Comparison of ENCODE assay signal across 13 cellular contexts in genomic region chr15:30872341-30872748, GRCh38. TPM values are rescaled to one million over a fixed set of nuclear protein-coding genes. Genes with fewer than 3 reads are reported as not detected.
DNase-seq lines count a peak whose midpoint lies in the region; ATAC-seq and TF ChIP-seq lines count a peak whose summit lies in the region.
"Had no signal": no experiment of that assay in that cellular context is flagged by ENCODE, and none has a peak within 500 bp of the region (broad histone marks: within the 10 kb centered on the region; RNA-seq: fewer than 3 reads in every experiment).

No MANE protein-coding gene starts in this region.

- no peak for TF ChIP-seq EP300 in sigmoid colon (IDR thresholded peaks at IDR 0.05)

- TF ChIP-seq POLR2A in sigmoid colon (IDR thresholded peaks at IDR 0.05), result no peak

- H3K27ac Mint-ChIP-seq in activated naive CD8-positive, alpha-beta T cell, result peak overlapping the region; percentile 86
- H3K27ac Mint-ChIP-seq in stimulated activated effector memory CD8-positive, alpha-beta T cell treated with anti-CD3 and anti-CD28 coated beads, Interleukin-12 subunit alpha, Interleukin-12 subunit beta, amount 100 ng/mL, for 72 hours, result no peak overlapping the region
- H3K27ac Mint-ChIP-seq: CD4-positive, alpha-beta T cell had no signal

- intact Hi-C loops in sigmoid colon (cut with DNase I), result no loop called here

- H3K4me3 Mint-ChIP-seq in activated naive CD8-positive, alpha-beta T cell, result no peak overlapping the region
- no peak overlapping the region for H3K4me3 Mint-ChIP-seq in stimulated activated effector memory CD8-positive, alpha-beta T cell treated with anti-CD3 and anti-CD28 coated beads, Interleukin-12 subunit alpha, Interleukin-12 subunit beta, amount 100 ng/mL, for 72 hours
- H3K4me3 Mint-ChIP-seq: CD4-positive, alpha-beta T cell; naive B cell had no signal

- H3K36me3 ChIP-seq in sigmoid colon, result no peaks in the 10 kb centered on the region
- H3K36me3 ChIP-seq: Peyer's patch, upper lobe of left lung had no signal

- no peaks in the 10 kb centered on the region for H3K9me3 Mint-ChIP-seq in activated naive CD8-positive, alpha-beta T cell (ENCODE audit: low read depth)
- H3K9me3 Mint-ChIP-seq in stimulated activated effector memory CD8-positive, alpha-beta T cell treated with anti-CD3 and anti-CD28 coated beads, Interleukin-12 subunit alpha, Interleukin-12 subunit beta, amount 100 ng/mL, for 72 hours, result no peaks in the 10 kb centered on the region
- H3K9me3 Mint-ChIP-seq: CD4-positive, alpha-beta T cell; naive B cell had no signal

- no peaks in the 10 kb centered on the region for H3K9me3 ChIP-seq in sigmoid colon
- H3K9me3 ChIP-seq: Peyer's patch, upper lobe of left lung had no signal

- 84 to 86% methylated on average over 1 of the region's 1 CpG for WGBS in sigmoid colon, 2 donors

- H3K4me1 Mint-ChIP-seq in activated naive CD8-positive, alpha-beta T cell (ENCODE audit: low read depth), result peaks cover 8% of the 10 kb centered on the region
- peaks cover 8% of the 10 kb centered on the region for H3K4me1 Mint-ChIP-seq in stimulated activated effector memory CD8-positive, alpha-beta T cell treated with anti-CD3 and anti-CD28 coated beads, Interleukin-12 subunit alpha, Interleukin-12 subunit beta, amount 100 ng/mL, for 72 hours
- H3K4me1 Mint-ChIP-seq: naive B cell had no signal

- no peak overlapping the region for H3K4me3 ChIP-seq in sigmoid colon
- H3K4me3 ChIP-seq: Peyer's patch, upper lobe of left lung had no signal

- DNase-seq in stimulated activated CD4-positive, alpha-beta T cell treated with anti-CD3 and anti-CD28 coated beads, Interleukin-15, amount 100 ng/mL, for 24 hours, result peak; percentile 11
- DNase-seq in stimulated activated CD4-positive, alpha-beta T cell treated with anti-CD3 and anti-CD28 coated beads, Interleukin-4, amount 100 ng/mL, for 1 hour, result no peak
- DNase-seq in NCI-H1436 (lab: John Stamatoyannopoulos, UW) (peak; percentile 53), sigmoid colon (no peak)
- DNase-seq in stimulated activated effector memory CD8-positive, alpha-beta T cell treated with anti-CD3 and anti-CD28 coated beads, Interleukin-12 subunit alpha, Interleukin-12 subunit beta, amount 100 ng/mL, for 72 hours (ENCODE audit: low spot score in 2 of 2), result no peak
- DNase-seq: CD4-positive, alpha-beta T cell; left ventricle myocardium superior; naive B cell; NCI-H446 treated with DMSO at 0.1 percent for 48 hours; Peyer's patch; upper lobe of left lung had no signal

- no peaks in the 10 kb centered on the region for H3K27me3 Mint-ChIP-seq in activated naive CD8-positive, alpha-beta T cell
- H3K27me3 Mint-ChIP-seq: CD4-positive, alpha-beta T cell; naive B cell had no signal

- H3K36me3 Mint-ChIP-seq in activated naive CD8-positive, alpha-beta T cell, result no peaks in the 10 kb centered on the region
- H3K36me3 Mint-ChIP-seq in stimulated activated effector memory CD8-positive, alpha-beta T cell treated with anti-CD3 and anti-CD28 coated beads, Interleukin-12 subunit alpha, Interleukin-12 subunit beta, amount 100 ng/mL, for 72 hours, result peaks cover 12% of the 10 kb centered on the region
- H3K36me3 Mint-ChIP-seq: naive B cell had no signal

- no peak for TF ChIP-seq CTCF in sigmoid colon (IDR thresholded peaks at IDR 0.05)

- no peak overlapping the region for H3K27ac ChIP-seq in sigmoid colon
- H3K27ac ChIP-seq: Peyer's patch, upper lobe of left lung had no signal

- H3K4me1 ChIP-seq in sigmoid colon, result no peaks in the 10 kb centered on the region
- H3K4me1 ChIP-seq: Peyer's patch, upper lobe of left lung had no signal

- peak; percentile 69 for ATAC-seq in stimulated activated effector memory CD8-positive, alpha-beta T cell treated with anti-CD3 and anti-CD28 coated beads, Interleukin-12 subunit alpha, Interleukin-12 subunit beta, amount 100 ng/mL, for 72 hours
- no peak for ATAC-seq in GM21515 (IDR thresholded peaks at IDR 0.05; ENCODE audit: unreplicated experiment)
- ATAC-seq: left ventricle myocardium superior had no signal

- no peaks in the 10 kb centered on the region for H3K27me3 ChIP-seq in sigmoid colon
- H3K27me3 ChIP-seq: Peyer's patch, upper lobe of left lung had no signal

RNA-seq across cellular contexts. Expression of gene FAN1, which starts 31.4 kb away (rescaled TPM):
- total RNA-seq in sigmoid colon, result 10 to 100 TPM; 17.8 to 20.8 (median 20.0) TPM
- 1 to 10 TPM; 3.6 to 9.0 (median 5.1) TPM for polyA plus RNA-seq in sigmoid colon

Comparison
In these comparisons a context has a peak if more than half of its experiments do, and no peak if none do; other contexts are left out.
1. DNase-seq: peak in stimulated activated CD4-positive, alpha-beta T cell treated with anti-CD3 and anti-CD28 coated beads, Interleukin-15, amount 100 ng/mL, for 24 hours (single experiment) and NCI-H1436 (single experiment); none in stimulated activated CD4-positive, alpha-beta T cell treated with anti-CD3 and anti-CD28 coated beads, Interleukin-4, amount 100 ng/mL, for 1 hour (single experiment), stimulated activated effector memory CD8-positive, alpha-beta T cell treated with anti-CD3 and anti-CD28 coated beads, Interleukin-12 subunit alpha, Interleukin-12 subunit beta, amount 100 ng/mL, for 72 hours (0 of 2) and sigmoid colon (single experiment).